1 cellular context compared by ENCODE assay signal in genomic region chr4:129144755-129145206, GRCh38.
TF ChIP-seq lines count a peak whose summit lies in the region.

No MANE protein-coding gene starts in this region.

TF ChIP-seq in K562, 482 proteins besides CTCF, POLR2A, EP300 and RAD21 (continued from another document and continues in another):
- TF ChIP-seq, protein P1, sequence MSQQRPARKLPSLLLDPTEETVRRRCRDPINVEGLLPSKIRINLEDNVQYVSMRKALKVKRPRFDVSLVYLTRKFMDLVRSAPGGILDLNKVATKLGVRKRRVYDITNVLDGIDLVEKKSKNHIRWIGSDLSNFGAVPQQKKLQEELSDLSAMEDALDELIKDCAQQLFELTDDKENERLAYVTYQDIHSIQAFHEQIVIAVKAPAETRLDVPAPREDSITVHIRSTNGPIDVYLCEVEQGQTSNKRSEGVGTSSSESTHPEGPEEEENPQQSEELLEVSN (IDR thresholded peaks at IDR 0.05; ENCODE audit: borderline replicate concordance in 1 of 2, extremely low read depth in 1 of 2, insufficient read depth in 1 of 2, insufficient read length in 1 of 2, low read depth in 1 of 2, low read length in 1 of 2, poor library complexity in 1 of 2, severe bottlenecking in 1 of 2), result peak in 1 of 2 experiments; percentile 17
- TF ChIP-seq, protein P2, sequence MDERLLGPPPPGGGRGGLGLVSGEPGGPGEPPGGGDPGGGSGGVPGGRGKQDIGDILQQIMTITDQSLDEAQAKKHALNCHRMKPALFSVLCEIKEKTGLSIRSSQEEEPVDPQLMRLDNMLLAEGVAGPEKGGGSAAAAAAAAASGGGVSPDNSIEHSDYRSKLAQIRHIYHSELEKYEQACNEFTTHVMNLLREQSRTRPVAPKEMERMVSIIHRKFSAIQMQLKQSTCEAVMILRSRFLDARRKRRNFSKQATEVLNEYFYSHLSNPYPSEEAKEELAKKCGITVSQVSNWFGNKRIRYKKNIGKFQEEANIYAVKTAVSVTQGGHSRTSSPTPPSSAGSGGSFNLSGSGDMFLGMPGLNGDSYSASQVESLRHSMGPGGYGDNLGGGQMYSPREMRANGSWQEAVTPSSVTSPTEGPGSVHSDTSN (CRISPR knock-in tag; IDR thresholded peaks at IDR 0.05; ENCODE audit: low read depth), result no peak
- TF ChIP-seq, protein P2 (tag; conservative IDR thresholded peaks at IDR 0.05; ENCODE audit: low read depth), result no peak
- TF ChIP-seq CREM (IDR thresholded peaks at IDR 0.05; ENCODE audit: low read depth) (no peak), SAP30 (IDR thresholded peaks at IDR 0.05; ENCODE audit: borderline replicate concordance, insufficient read depth, low read depth, low read length, poor library complexity, severe bottlenecking) (no peak), RBFOX2 (IDR thresholded peaks at IDR 0.05; ENCODE audit: low read depth, low read length) (no peak), NFE2 (IDR thresholded peaks at IDR 0.05; ENCODE audit: low read depth) (peak; percentile 46; the same call in 1 of the 2 replicates), ZNF316 (IDR thresholded peaks at IDR 0.05) (peak; percentile 37; the same call in 1 of the 2 replicates), ZNF24 (IDR thresholded peaks at IDR 0.05) (no peak), DPF2 (IDR thresholded peaks at IDR 0.05) (0 out of 2 replicates have a peak, but pooled peaks have one; percentile 40), IFI16 (CRISPR knock-in tag; IDR thresholded peaks at IDR 0.05) (no peak), EHMT2 (IDR thresholded peaks at IDR 0.05) (no peak), NFIC (IDR thresholded peaks at IDR 0.05) (peak; percentile 66), SMARCA4 (IDR thresholded peaks at IDR 0.05) (peak; percentile 41)
- TF ChIP-seq, protein P3, sequence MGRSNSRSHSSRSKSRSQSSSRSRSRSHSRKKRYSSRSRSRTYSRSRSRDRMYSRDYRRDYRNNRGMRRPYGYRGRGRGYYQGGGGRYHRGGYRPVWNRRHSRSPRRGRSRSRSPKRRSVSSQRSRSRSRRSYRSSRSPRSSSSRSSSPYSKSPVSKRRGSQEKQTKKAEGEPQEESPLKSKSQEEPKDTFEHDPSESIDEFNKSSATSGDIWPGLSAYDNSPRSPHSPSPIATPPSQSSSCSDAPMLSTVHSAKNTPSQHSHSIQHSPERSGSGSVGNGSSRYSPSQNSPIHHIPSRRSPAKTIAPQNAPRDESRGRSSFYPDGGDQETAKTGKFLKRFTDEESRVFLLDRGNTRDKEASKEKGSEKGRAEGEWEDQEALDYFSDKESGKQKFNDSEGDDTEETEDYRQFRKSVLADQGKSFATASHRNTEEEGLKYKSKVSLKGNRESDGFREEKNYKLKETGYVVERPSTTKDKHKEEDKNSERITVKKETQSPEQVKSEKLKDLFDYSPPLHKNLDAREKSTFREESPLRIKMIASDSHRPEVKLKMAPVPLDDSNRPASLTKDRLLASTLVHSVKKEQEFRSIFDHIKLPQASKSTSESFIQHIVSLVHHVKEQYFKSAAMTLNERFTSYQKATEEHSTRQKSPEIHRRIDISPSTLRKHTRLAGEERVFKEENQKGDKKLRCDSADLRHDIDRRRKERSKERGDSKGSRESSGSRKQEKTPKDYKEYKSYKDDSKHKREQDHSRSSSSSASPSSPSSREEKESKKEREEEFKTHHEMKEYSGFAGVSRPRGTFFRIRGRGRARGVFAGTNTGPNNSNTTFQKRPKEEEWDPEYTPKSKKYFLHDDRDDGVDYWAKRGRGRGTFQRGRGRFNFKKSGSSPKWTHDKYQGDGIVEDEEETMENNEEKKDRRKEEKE (IDR thresholded peaks at IDR 0.05; ENCODE audit: borderline replicate concordance in 1 of 2, control insufficient read depth in 1 of 2, low read depth in 2 of 2, low read length in 1 of 2), result no peak
- TF ChIP-seq, protein P4, sequence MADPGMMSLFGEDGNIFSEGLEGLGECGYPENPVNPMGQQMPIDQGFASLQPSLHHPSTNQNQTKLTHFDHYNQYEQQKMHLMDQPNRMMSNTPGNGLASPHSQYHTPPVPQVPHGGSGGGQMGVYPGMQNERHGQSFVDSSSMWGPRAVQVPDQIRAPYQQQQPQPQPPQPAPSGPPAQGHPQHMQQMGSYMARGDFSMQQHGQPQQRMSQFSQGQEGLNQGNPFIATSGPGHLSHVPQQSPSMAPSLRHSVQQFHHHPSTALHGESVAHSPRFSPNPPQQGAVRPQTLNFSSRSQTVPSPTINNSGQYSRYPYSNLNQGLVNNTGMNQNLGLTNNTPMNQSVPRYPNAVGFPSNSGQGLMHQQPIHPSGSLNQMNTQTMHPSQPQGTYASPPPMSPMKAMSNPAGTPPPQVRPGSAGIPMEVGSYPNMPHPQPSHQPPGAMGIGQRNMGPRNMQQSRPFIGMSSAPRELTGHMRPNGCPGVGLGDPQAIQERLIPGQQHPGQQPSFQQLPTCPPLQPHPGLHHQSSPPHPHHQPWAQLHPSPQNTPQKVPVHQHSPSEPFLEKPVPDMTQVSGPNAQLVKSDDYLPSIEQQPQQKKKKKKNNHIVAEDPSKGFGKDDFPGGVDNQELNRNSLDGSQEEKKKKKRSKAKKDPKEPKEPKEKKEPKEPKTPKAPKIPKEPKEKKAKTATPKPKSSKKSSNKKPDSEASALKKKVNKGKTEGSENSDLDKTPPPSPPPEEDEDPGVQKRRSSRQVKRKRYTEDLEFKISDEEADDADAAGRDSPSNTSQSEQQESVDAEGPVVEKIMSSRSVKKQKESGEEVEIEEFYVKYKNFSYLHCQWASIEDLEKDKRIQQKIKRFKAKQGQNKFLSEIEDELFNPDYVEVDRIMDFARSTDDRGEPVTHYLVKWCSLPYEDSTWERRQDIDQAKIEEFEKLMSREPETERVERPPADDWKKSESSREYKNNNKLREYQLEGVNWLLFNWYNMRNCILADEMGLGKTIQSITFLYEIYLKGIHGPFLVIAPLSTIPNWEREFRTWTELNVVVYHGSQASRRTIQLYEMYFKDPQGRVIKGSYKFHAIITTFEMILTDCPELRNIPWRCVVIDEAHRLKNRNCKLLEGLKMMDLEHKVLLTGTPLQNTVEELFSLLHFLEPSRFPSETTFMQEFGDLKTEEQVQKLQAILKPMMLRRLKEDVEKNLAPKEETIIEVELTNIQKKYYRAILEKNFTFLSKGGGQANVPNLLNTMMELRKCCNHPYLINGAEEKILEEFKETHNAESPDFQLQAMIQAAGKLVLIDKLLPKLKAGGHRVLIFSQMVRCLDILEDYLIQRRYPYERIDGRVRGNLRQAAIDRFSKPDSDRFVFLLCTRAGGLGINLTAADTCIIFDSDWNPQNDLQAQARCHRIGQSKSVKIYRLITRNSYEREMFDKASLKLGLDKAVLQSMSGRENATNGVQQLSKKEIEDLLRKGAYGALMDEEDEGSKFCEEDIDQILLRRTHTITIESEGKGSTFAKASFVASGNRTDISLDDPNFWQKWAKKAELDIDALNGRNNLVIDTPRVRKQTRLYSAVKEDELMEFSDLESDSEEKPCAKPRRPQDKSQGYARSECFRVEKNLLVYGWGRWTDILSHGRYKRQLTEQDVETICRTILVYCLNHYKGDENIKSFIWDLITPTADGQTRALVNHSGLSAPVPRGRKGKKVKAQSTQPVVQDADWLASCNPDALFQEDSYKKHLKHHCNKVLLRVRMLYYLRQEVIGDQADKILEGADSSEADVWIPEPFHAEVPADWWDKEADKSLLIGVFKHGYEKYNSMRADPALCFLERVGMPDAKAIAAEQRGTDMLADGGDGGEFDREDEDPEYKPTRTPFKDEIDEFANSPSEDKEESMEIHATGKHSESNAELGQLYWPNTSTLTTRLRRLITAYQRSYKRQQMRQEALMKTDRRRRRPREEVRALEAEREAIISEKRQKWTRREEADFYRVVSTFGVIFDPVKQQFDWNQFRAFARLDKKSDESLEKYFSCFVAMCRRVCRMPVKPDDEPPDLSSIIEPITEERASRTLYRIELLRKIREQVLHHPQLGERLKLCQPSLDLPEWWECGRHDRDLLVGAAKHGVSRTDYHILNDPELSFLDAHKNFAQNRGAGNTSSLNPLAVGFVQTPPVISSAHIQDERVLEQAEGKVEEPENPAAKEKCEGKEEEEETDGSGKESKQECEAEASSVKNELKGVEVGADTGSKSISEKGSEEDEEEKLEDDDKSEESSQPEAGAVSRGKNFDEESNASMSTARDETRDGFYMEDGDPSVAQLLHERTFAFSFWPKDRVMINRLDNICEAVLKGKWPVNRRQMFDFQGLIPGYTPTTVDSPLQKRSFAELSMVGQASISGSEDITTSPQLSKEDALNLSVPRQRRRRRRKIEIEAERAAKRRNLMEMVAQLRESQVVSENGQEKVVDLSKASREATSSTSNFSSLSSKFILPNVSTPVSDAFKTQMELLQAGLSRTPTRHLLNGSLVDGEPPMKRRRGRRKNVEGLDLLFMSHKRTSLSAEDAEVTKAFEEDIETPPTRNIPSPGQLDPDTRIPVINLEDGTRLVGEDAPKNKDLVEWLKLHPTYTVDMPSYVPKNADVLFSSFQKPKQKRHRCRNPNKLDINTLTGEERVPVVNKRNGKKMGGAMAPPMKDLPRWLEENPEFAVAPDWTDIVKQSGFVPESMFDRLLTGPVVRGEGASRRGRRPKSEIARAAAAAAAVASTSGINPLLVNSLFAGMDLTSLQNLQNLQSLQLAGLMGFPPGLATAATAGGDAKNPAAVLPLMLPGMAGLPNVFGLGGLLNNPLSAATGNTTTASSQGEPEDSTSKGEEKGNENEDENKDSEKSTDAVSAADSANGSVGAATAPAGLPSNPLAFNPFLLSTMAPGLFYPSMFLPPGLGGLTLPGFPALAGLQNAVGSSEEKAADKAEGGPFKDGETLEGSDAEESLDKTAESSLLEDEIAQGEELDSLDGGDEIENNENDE (IDR thresholded peaks at IDR 0.05; ENCODE audit: low read depth, low read length), result no peak
- TF ChIP-seq, protein P5, sequence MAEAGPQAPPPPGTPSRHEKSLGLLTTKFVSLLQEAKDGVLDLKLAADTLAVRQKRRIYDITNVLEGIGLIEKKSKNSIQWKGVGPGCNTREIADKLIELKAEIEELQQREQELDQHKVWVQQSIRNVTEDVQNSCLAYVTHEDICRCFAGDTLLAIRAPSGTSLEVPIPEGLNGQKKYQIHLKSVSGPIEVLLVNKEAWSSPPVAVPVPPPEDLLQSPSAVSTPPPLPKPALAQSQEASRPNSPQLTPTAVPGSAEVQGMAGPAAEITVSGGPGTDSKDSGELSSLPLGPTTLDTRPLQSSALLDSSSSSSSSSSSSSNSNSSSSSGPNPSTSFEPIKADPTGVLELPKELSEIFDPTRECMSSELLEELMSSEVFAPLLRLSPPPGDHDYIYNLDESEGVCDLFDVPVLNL (CRISPR knock-in tag; IDR thresholded peaks at IDR 0.05; ENCODE audit: low read depth), result no peak
